12 cellular contexts compared by ENCODE assay signal in genomic region chr11:78365381-78365792, GRCh38.
DNase-seq lines count a peak whose midpoint lies in the region; TF ChIP-seq lines count a peak whose summit lies in the region.
"Had no signal": no experiment of that assay in that cellular context is flagged by ENCODE, and none has a peak within 500 bp of the region (broad histone marks: within the 10 kb centered on the region; RNA-seq: fewer than 3 reads in every experiment).

No MANE protein-coding gene starts in this region.

- H3K36me3 ChIP-seq in HUES48 (ENCODE audit: control insufficient read depth, insufficient read depth, low read length): no peaks in the 10 kb centered on the region

- no peaks in the 10 kb centered on the region for H3K27me3 ChIP-seq in HUES48 (ENCODE audit: control insufficient read depth, insufficient read depth, low read length)

- H3K4me1 ChIP-seq in HUES48 (ENCODE audit: control insufficient read depth, insufficient read depth, low read length): peaks cover 28% of the 10 kb centered on the region

- H3K9ac ChIP-seq in HUES48 (ENCODE audit: low read depth, low read length): 0 out of 2 replicates have a peak overlapping the region, but pooled peaks have one; percentile 1

- in situ Hi-C loops in T47D (cut with HindIII; ENCODE audit: low pct_unique_long_range_greater_than_20kb, low sequenced_read_pairs): no loop called here

- H3K4me3 ChIP-seq in AG10803 (ENCODE audit: low read length): no peak overlapping the region
- peak overlapping the region; percentile 20; the same call in 1 of the 2 replicates for H3K4me3 ChIP-seq in HUES48 (ENCODE audit: low read depth, low read length)
- H3K4me3 ChIP-seq: skin epidermis had no signal

- H3K9me3 ChIP-seq in HUES48 (ENCODE audit: control insufficient read depth, insufficient read depth, low read length): no peaks in the 10 kb centered on the region

- peak overlapping the region; percentile 85 for H3K27ac ChIP-seq in HUES48 (ENCODE audit: low read depth, low read length)

- DNase-seq in AG10803 (ENCODE audit: low read depth) (peak; percentile 73), T47D (ENCODE audit: low read depth in 1 of 2, low spot score in 1 of 2) (peak; percentile 30 to 79), kidney tubule cell (ENCODE audit: low spot score) (peak; percentile 79), superior temporal gyrus (ENCODE audit: extremely low spot score) (no peak), SIG-M5 treated with dmso at 0.1 percent for 504 hours (lab: John Stamatoyannopoulos, UW; ENCODE audit: unreplicated experiment) (no peak), nucleus accumbens (lab: John Stamatoyannopoulos, UW) (no peak)
- DNase-seq in activated CD8-positive, alpha-beta memory T cell treated with anti-CD3 and anti-CD28 coated beads, Interleukin-2, amount 50 U/mL, for 4 hours: no peak
- DNase-seq: activated T-cell treated with anti-CD3 and anti-CD28 coated beads, Interleukin-2, amount 50 U/mL, for 48 hours; CD4-positive, CD25-positive, alpha-beta regulatory T cell; effector CD4-positive, alpha-beta T cell had no signal

- TF ChIP-seq CTCF in AG10803 (conservative IDR thresholded peaks at IDR 0.05; ENCODE audit: low read length): no peak

Comparison
In these comparisons a context has a peak if more than half of its experiments do, and no peak if none do; other contexts are left out.
1. DNase-seq: peak in AG10803 (single experiment), T47D (2 of 2) and kidney tubule cell (single experiment); none in activated CD8-positive, alpha-beta memory T cell treated with anti-CD3 and anti-CD28 coated beads, Interleukin-2, amount 50 U/mL, for 4 hours (single experiment), superior temporal gyrus (single experiment), SIG-M5 treated with dmso at 0.1 percent for 504 hours (single experiment) and nucleus accumbens (0 of 56).